1 cellular context compared by ENCODE assay signal in the genomic region with DNA sequence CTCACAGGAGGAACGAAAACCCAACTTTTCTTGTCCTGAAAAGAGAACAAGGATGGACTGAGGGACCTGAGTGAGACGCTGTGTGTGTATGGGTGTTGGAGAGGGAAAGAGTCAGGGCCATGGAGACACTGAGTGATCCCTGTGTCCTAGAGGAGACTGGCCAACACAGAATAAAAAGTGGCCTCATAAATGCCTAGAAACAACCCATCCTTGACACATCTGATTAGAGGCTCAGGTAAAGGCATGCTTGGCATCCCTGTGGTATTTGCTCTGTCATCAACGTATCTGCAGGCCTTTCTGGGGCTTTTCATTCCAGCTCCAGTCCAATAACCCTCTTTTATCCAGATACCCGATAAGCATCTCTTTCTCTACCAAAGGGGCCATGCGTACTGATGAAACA.
TF ChIP-seq lines count a peak whose summit lies in the region.

No MANE protein-coding gene starts in this region.

TF ChIP-seq in HCT116, 20 proteins besides CTCF, POLR2A, EP300 and RAD21 (continued from another document):
- no peak for TF ChIP-seq TCF7L2 (IDR thresholded peaks at IDR 0.05; ENCODE audit: borderline replicate concordance, extremely low read depth, insufficient read depth, insufficient read length)
- no peak for TF ChIP-seq SP1 (IDR thresholded peaks at IDR 0.05; ENCODE audit: low read depth)
- no peak for TF ChIP-seq SIN3A (IDR thresholded peaks at IDR 0.05; ENCODE audit: low read depth)
- no peak for TF ChIP-seq EZH2phosphoT487 (IDR thresholded peaks at IDR 0.05; ENCODE audit: borderline replicate concordance)
- no peak for TF ChIP-seq SRF (IDR thresholded peaks at IDR 0.05; ENCODE audit: low read depth)
- TF ChIP-seq ELF1 (IDR thresholded peaks at IDR 0.05; ENCODE audit: borderline replicate concordance, low read depth) = no peak
- TF ChIP-seq, protein P1, sequence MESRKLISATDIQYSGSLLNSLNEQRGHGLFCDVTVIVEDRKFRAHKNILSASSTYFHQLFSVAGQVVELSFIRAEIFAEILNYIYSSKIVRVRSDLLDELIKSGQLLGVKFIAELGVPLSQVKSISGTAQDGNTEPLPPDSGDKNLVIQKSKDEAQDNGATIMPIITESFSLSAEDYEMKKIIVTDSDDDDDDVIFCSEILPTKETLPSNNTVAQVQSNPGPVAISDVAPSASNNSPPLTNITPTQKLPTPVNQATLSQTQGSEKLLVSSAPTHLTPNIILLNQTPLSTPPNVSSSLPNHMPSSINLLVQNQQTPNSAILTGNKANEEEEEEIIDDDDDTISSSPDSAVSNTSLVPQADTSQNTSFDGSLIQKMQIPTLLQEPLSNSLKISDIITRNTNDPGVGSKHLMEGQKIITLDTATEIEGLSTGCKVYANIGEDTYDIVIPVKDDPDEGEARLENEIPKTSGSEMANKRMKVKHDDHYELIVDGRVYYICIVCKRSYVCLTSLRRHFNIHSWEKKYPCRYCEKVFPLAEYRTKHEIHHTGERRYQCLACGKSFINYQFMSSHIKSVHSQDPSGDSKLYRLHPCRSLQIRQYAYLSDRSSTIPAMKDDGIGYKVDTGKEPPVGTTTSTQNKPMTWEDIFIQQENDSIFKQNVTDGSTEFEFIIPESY (IDR thresholded peaks at IDR 0.05; ENCODE audit: extremely low read depth, insufficient replicate concordance, low read length) = no peak
- TF ChIP-seq POLR2AphosphoS5 (IDR thresholded peaks at IDR 0.05; ENCODE audit: low read depth, low read length) = no peak
- TF ChIP-seq YY1 (IDR thresholded peaks at IDR 0.05; ENCODE audit: extremely low read depth, insufficient replicate concordance, low read depth, low read length) = no peak
- TF ChIP-seq, protein P2, sequence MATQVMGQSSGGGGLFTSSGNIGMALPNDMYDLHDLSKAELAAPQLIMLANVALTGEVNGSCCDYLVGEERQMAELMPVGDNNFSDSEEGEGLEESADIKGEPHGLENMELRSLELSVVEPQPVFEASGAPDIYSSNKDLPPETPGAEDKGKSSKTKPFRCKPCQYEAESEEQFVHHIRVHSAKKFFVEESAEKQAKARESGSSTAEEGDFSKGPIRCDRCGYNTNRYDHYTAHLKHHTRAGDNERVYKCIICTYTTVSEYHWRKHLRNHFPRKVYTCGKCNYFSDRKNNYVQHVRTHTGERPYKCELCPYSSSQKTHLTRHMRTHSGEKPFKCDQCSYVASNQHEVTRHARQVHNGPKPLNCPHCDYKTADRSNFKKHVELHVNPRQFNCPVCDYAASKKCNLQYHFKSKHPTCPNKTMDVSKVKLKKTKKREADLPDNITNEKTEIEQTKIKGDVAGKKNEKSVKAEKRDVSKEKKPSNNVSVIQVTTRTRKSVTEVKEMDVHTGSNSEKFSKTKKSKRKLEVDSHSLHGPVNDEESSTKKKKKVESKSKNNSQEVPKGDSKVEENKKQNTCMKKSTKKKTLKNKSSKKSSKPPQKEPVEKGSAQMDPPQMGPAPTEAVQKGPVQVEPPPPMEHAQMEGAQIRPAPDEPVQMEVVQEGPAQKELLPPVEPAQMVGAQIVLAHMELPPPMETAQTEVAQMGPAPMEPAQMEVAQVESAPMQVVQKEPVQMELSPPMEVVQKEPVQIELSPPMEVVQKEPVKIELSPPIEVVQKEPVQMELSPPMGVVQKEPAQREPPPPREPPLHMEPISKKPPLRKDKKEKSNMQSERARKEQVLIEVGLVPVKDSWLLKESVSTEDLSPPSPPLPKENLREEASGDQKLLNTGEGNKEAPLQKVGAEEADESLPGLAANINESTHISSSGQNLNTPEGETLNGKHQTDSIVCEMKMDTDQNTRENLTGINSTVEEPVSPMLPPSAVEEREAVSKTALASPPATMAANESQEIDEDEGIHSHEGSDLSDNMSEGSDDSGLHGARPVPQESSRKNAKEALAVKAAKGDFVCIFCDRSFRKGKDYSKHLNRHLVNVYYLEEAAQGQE (IDR thresholded peaks at IDR 0.05; ENCODE audit: low read depth) = no peak
- TF ChIP-seq ZNF274 (IDR thresholded peaks at IDR 0.05; ENCODE audit: low read depth, low read length) = no peak
